ENCODE assay signal across 1 cellular context in the genomic region with DNA sequence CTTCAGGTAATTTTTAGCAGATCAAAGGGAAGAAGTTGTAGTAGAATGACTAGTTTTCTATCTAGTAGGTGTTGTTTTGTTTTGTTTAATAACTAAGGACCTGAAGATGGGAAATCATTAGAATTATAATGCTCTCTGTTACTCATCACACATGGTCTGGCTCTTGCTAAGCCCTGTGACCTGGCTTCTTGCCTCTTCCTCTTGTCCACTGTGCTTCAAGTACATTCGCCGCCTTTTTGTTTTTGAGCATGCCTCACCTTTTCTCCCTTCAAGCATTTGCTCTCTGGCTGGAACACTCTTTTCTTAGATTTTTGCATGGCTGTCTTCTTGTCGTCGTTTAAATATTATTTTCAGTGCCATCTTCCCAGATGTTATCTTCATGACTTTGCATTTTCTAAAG.
A peak's percentile ranks its signal among the peaks of the same experiment; 100 is the strongest.
TF ChIP-seq lines count a peak whose summit lies in the region.

No MANE protein-coding gene starts in this region.

TF ChIP-seq in H1, 55 proteins besides CTCF, POLR2A, EP300 and RAD21 (continued from another document):
- TF ChIP-seq CHD2 (IDR thresholded peaks at IDR 0.05; ENCODE audit: low read length) = no peak
- TF ChIP-seq, protein P1, sequence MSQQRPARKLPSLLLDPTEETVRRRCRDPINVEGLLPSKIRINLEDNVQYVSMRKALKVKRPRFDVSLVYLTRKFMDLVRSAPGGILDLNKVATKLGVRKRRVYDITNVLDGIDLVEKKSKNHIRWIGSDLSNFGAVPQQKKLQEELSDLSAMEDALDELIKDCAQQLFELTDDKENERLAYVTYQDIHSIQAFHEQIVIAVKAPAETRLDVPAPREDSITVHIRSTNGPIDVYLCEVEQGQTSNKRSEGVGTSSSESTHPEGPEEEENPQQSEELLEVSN (IDR thresholded peaks at IDR 0.05) = peak; percentile 76
